In genomic region chr10:100889546-100889945, GRCh38 we compare ENCODE assay signal across 30 cellular contexts. TPM values are rescaled to one million over a fixed set of nuclear protein-coding genes. Genes with fewer than 3 reads are reported as not detected.
A peak's percentile ranks its signal among the peaks of the same experiment; 100 is the strongest.
DNase-seq lines count a peak whose midpoint lies in the region; ATAC-seq and TF ChIP-seq lines count a peak whose summit lies in the region.
"Had no signal": no experiment of that assay in that cellular context is flagged by ENCODE, and none has a peak within 500 bp of the region (broad histone marks: within the 10 kb centered on the region; RNA-seq: fewer than 3 reads in every experiment).

No MANE protein-coding gene starts in this region.

- peak overlapping the region; percentile 14 for H3K4me3 Mint-ChIP-seq in nephron progenitor cell
- H3K4me3 Mint-ChIP-seq: natural killer cell treated with Interleukin-12 subunit alpha and Interleukin-12 subunit beta and Interleukin-15 and Interleukin-18, amount 100 ng/mL, for 72 hours; stimulated activated memory B cell treated with anti-CD40 and anti-IgM and Interleukin-4, amounts not matched to agents 10 μg/mL and 1 μg/mL and 100 μg/mL, for 72 hours; T-helper 2 cell treated with Interferon-gamma antibody and Interleukin-4, amounts not matched to agents 5 μg/mL and 100 μg/mL, for 36 hours had no signal

- TF ChIP-seq CTCF in AG04450 (IDR thresholded peaks at IDR 0.05; ENCODE audit: low read depth, low read length) (no peak), nephron progenitor cell (IDR thresholded peaks at IDR 0.05) (no peak), esophagus squamous epithelium (IDR thresholded peaks at IDR 0.05) (no peak)

- TF ChIP-seq POLR2A in esophagus squamous epithelium (IDR thresholded peaks at IDR 0.05): no peak

- H3K36me3 Mint-ChIP-seq in nephron progenitor cell (ENCODE audit: low read depth): no peaks in the 10 kb centered on the region
- H3K36me3 Mint-ChIP-seq: natural killer cell treated with Interleukin-12 subunit alpha and Interleukin-12 subunit beta and Interleukin-15 and Interleukin-18, amount 100 ng/mL, for 72 hours; stimulated activated memory B cell treated with anti-CD40 and anti-IgM and Interleukin-4, amounts not matched to agents 10 μg/mL and 1 μg/mL and 100 μg/mL, for 72 hours had no signal

- H3K9ac ChIP-seq in HUES48 (ENCODE audit: low read depth, low read length): no peak overlapping the region
- H3K9ac ChIP-seq: BLaER1 treated with 17β-estradiol and CSF1 and Interleukin-3, amounts not matched to agents 10 nM and 100 nM had no signal

- H3K4me3 ChIP-seq in AG04450 (ENCODE audit: low read depth, low read length) (no peak overlapping the region), HUES48 (ENCODE audit: low read depth, low read length) (no peak overlapping the region), esophagus squamous epithelium (no peak overlapping the region)
- H3K4me3 ChIP-seq: adrenal gland; BLaER1 treated with 17β-estradiol and CSF1 and Interleukin-3, amounts not matched to agents 10 nM and 100 nM; gastroesophageal sphincter had no signal

- H3K9me3 ChIP-seq in AG04450 (ENCODE audit: control insufficient read depth, insufficient read depth, low read length) (no peaks in the 10 kb centered on the region), HUES48 (ENCODE audit: control insufficient read depth, insufficient read depth, low read length) (no peaks in the 10 kb centered on the region), esophagus squamous epithelium (no peaks in the 10 kb centered on the region)
- H3K9me3 ChIP-seq: adrenal gland; BLaER1 treated with 17β-estradiol and CSF1 and Interleukin-3, amounts not matched to agents 10 nM and 100 nM; gastroesophageal sphincter had no signal

- peak overlapping the region; percentile 96 for H3K27ac ChIP-seq in AG04450 (ENCODE audit: low read depth, low read length)
- H3K27ac ChIP-seq in HUES48 (ENCODE audit: low read depth, low read length): peak overlapping the region; percentile 60
- no peak overlapping the region for H3K27ac ChIP-seq in esophagus squamous epithelium
- H3K27ac ChIP-seq: gastroesophageal sphincter, WERI-Rb-1 had no signal

- DNase-seq in AG04450 (ENCODE audit: low read depth, low spot score) (no peak), cerebellar cortex (ENCODE audit: low spot score) (peak; percentile 54), nephron progenitor cell (no peak), T1000 (lab: John Stamatoyannopoulos, UW) (no peak), esophagus squamous epithelium (lab: John Stamatoyannopoulos, UW) (no peak)
- DNase-seq in activated effector memory CD4-positive, alpha-beta T cell treated with anti-CD3 and anti-CD28 coated beads, Interleukin-2, amount 50 U/mL, for 16 hours: no peak
- DNase-seq: activated CD4-positive, alpha-beta T cell treated with anti-CD3 and anti-CD28 coated beads, Interleukin-2, amount 50 U/mL, for 1 hour; activated naive CD4-positive, alpha-beta T cell treated with Interleukin-2 at 50 U/mL for 16 hours; activated T-cell treated with anti-CD3 and anti-CD28 coated beads, Interleukin-2, amount 50 U/mL, for 48 hours; COR-L47; cortex of kidney; DMS79; GF-D8; islet precursor cell; NCI-H1436 treated with DMSO at 0.1 percent for 48 hours; NCI-H446; stimulated activated CD4-positive, alpha-beta T cell treated with anti-CD3 and anti-CD28 coated beads, Interleukin-4, amount 100 ng/mL, for 4 hours; WERI-Rb-1 had no signal

- no peak overlapping the region for H3K27ac Mint-ChIP-seq in nephron progenitor cell
- H3K27ac Mint-ChIP-seq: natural killer cell treated with Interleukin-12 subunit alpha and Interleukin-12 subunit beta and Interleukin-15 and Interleukin-18, amount 100 ng/mL, for 72 hours; progenitor cell of endocrine pancreas; stimulated activated memory B cell treated with anti-CD40 and anti-IgM and Interleukin-4, amounts not matched to agents 10 μg/mL and 1 μg/mL and 100 μg/mL, for 72 hours; T-helper 2 cell treated with Interferon-gamma antibody and Interleukin-4, amounts not matched to agents 5 μg/mL and 100 μg/mL, for 36 hours had no signal

- intact Hi-C loops in esophagus squamous epithelium (cut with DNase I): no loop called here

- POLR2A ChIA-PET in AG04450 (lab: Yijun Ruan, JAX): no interaction called here

- no peak for ATAC-seq in HG02571 (IDR thresholded peaks at IDR 0.05; ENCODE audit: unreplicated experiment)
- ATAC-seq: gastroesophageal sphincter; HepG2; natural killer cell treated with Interleukin-12 subunit alpha and Interleukin-12 subunit beta and Interleukin-15 and Interleukin-18, amount 100 ng/mL, for 72 hours; Right ventricle myocardium inferior; sciatic nerve; stimulated activated memory B cell treated with anti-CD40 and anti-IgM and Interleukin-4, amounts not matched to agents 10 μg/mL and 1 μg/mL and 100 μg/mL, for 72 hours had no signal

- peaks cover 14% of the 10 kb centered on the region for H3K27me3 Mint-ChIP-seq in nephron progenitor cell (ENCODE audit: low read depth, poor library complexity)

- WGBS in esophagus squamous epithelium, 2 donors: 30 to 78% methylated on average over 4 of the region's 4 CpGs

- peaks cover 3% of the 10 kb centered on the region for H3K9me3 Mint-ChIP-seq in nephron progenitor cell
- H3K9me3 Mint-ChIP-seq: natural killer cell treated with Interleukin-12 subunit alpha and Interleukin-12 subunit beta and Interleukin-15 and Interleukin-18, amount 100 ng/mL, for 72 hours; stimulated activated memory B cell treated with anti-CD40 and anti-IgM and Interleukin-4, amounts not matched to agents 10 μg/mL and 1 μg/mL and 100 μg/mL, for 72 hours; T-helper 2 cell treated with Interferon-gamma antibody and Interleukin-4, amounts not matched to agents 5 μg/mL and 100 μg/mL, for 36 hours had no signal

- peaks cover 14% of the 10 kb centered on the region for H3K4me1 ChIP-seq in HUES48 (ENCODE audit: control insufficient read depth, insufficient read depth, low read length)
- H3K4me1 ChIP-seq in esophagus squamous epithelium: peaks cover 0 to 11% (median 0%) of the 10 kb centered on the region in 3 donors
- H3K4me1 ChIP-seq: adrenal gland had no signal

- CTCF ChIA-PET in AG04450 (lab: Charles Lee): interaction anchor here (0.8 kb wide), 1 partner anchor 354 kb away, joined by 5 read pairs; the partner anchor contains the start of gene HIF1AN

- peaks cover 65% of the 10 kb centered on the region for H3K4me1 Mint-ChIP-seq in nephron progenitor cell
- H3K4me1 Mint-ChIP-seq: stimulated activated memory B cell treated with anti-CD40 and anti-IgM and Interleukin-4, amounts not matched to agents 10 μg/mL and 1 μg/mL and 100 μg/mL, for 72 hours had no signal

- no peaks in the 10 kb centered on the region for H3K36me3 ChIP-seq in HUES48 (ENCODE audit: control insufficient read depth, insufficient read depth, low read length)
- H3K36me3 ChIP-seq in esophagus squamous epithelium: no peaks in the 10 kb centered on the region
- H3K36me3 ChIP-seq: adrenal gland; BLaER1 treated with 17β-estradiol and CSF1 and Interleukin-3, amounts not matched to agents 10 nM and 100 nM; gastroesophageal sphincter; WERI-Rb-1 had no signal

- H3K27me3 ChIP-seq in AG04450 (ENCODE audit: control insufficient read depth, insufficient read depth, low read length): no peaks in the 10 kb centered on the region
- peaks cover 2% of the 10 kb centered on the region; the same call in 1 of the 2 replicates for H3K27me3 ChIP-seq in HUES48 (ENCODE audit: control insufficient read depth, insufficient read depth, low read length)
- peaks cover 0 to 38% (median 0%) of the 10 kb centered on the region in 4 donors for H3K27me3 ChIP-seq in esophagus squamous epithelium
- H3K27me3 ChIP-seq: adrenal gland; BLaER1 treated with 17β-estradiol and CSF1 and Interleukin-3, amounts not matched to agents 10 nM and 100 nM had no signal

RNA-seq across cellular contexts. Expression of gene SLF2, which starts 23.2 kb away (rescaled TPM):
- 15.0 and 19.0 TPM in 2 replicates for polyA plus RNA-seq in AG04450 (2011; rRNA removed)
- polyA minus RNA-seq in AG04450 (2011; rRNA and poly(A)+ RNA removed): 22.9 and 38.0 TPM in 2 replicates
- total RNA-seq in esophagus squamous epithelium: 10 to 100 TPM; 12.1 to 24.8 (median 13.5) TPM

Comparison
In these comparisons a context has a peak if more than half of its experiments do, and no peak if none do; other contexts are left out.
1. H3K27ac ChIP-seq: peak in AG04450 (single experiment) and HUES48 (single experiment); none in esophagus squamous epithelium (0 of 4).